Comparison of ENCODE assay signal across 8 cellular contexts in genomic region chr10:58435297-58435696, GRCh38. TPM values are rescaled to one million over a fixed set of nuclear protein-coding genes. Genes with fewer than 3 reads are reported as not detected.
A peak's percentile ranks its signal among the peaks of the same experiment; 100 is the strongest.
DNase-seq lines count a peak whose midpoint lies in the region; ATAC-seq, FAIRE-seq and TF ChIP-seq lines count a peak whose summit lies in the region.

No MANE protein-coding gene starts in this region.

- no TSS peak for BruUV-seq in K562 (replicated peaks; lab: Mats Ljungman, UMichigan)

- H3K79me2 ChIP-seq in K562 (ENCODE audit: control insufficient read depth, insufficient read depth, low read length) = no peaks in the 10 kb centered on the region

- intact Hi-C loops in K562 (cut with micrococcal nuclease) (no loop called here), lower leg skin (cut with DNase I; ENCODE audit: low total_unique reads) (no loop called here)

- no peak overlapping the region for H2AFZ ChIP-seq in K562 (ENCODE audit: low read depth, low read length)

- H3K9me1 ChIP-seq in K562 (ENCODE audit: control insufficient read depth, insufficient read depth, low read length) = no peaks in the 10 kb centered on the region

- no peaks in the 10 kb centered on the region for H3K36me3 ChIP-seq in K562 (ENCODE audit: control insufficient read depth, insufficient read depth, low read length)

- no peaks in the 10 kb centered on the region for H3K4me1 ChIP-seq in K562 (replicated peaks in 1 of 2; ENCODE audit: control insufficient read depth in 2 of 2, insufficient read depth in 2 of 2, low read length in 2 of 2)

- no peak for TF ChIP-seq EP300 in K562 (IDR thresholded peaks at IDR 0.05; ENCODE audit: low read length)

- FAIRE-seq in K562 (lab: Jason Lieb, UNC) = no peak

- POLR2A ChIA-PET in K562 (lab: Yijun Ruan, JAX) = interaction anchor here (1.1 kb wide), 1 partner anchor 12 kb away, joined by 4 read pairs; no protein-coding TSS in a partner anchor

- no peak for TF ChIP-seq RAD21 in K562 (CRISPR knock-in tag; conservative IDR thresholded peaks at IDR 0.05 in 1 of 2, IDR thresholded peaks at IDR 0.05 in 1 of 2)

- in situ Hi-C loops in K562 (cut with MboI) = no loop called here

- no peaks in the 10 kb centered on the region for H4K20me1 ChIP-seq in K562 (replicated peaks; ENCODE audit: control insufficient read depth, insufficient read depth, low read length)

- H3K27me3 ChIP-seq in K562 (ENCODE audit: control insufficient read depth in 2 of 2, insufficient read depth in 2 of 2, low read length in 2 of 2) = no peaks in the 10 kb centered on the region

- CTCF ChIA-PET in K562 (lab: Yijun Ruan, JAX; ENCODE audit: low intra/inter-chr PET ratio) = no interaction called here

- no peaks in the 10 kb centered on the region for H3K9me3 ChIP-seq in K562 (replicated peaks; ENCODE audit: control insufficient read depth, insufficient read depth, low read depth, low read length)

- H3K4me3 ChIP-seq in AG10803 (ENCODE audit: low read length) (no peak overlapping the region), K562 (no peak overlapping the region), lower leg skin (ENCODE audit: low read depth, poor library complexity, severe bottlenecking) (no peak overlapping the region)

- no peak overlapping the region for H3K9ac ChIP-seq in K562 (ENCODE audit: insufficient read depth in 1 of 2, low read depth in 2 of 2, low read length in 2 of 2)

- TF ChIP-seq CTCF in AG10803 (conservative IDR thresholded peaks at IDR 0.05; ENCODE audit: low read length) = peak; percentile 33
- TF ChIP-seq CTCF in K562 (IDR thresholded peaks at IDR 0.05 in 2 of 3, conservative IDR thresholded peaks at IDR 0.05 in 1 of 3; ENCODE audit: insufficient read depth in 2 of 3, low read depth in 1 of 3, low read length in 3 of 3) = no peak
- no peak for TF ChIP-seq CTCF in lower leg skin (IDR thresholded peaks at IDR 0.05)

- no peak overlapping the region for H3K4me2 ChIP-seq in K562 (ENCODE audit: insufficient read depth, low read length)

- ATAC-seq in K562 (0 out of 3 replicates have a peak, but pooled peaks have one; percentile 38), GM21360 (IDR thresholded peaks at IDR 0.05; ENCODE audit: unreplicated experiment) (no peak), GM21528 (IDR thresholded peaks at IDR 0.05; ENCODE audit: low FRiP score, unreplicated experiment) (no peak)

- DNase-seq in AG10803 (ENCODE audit: low read depth) (peak; percentile 100), HT1080 (ENCODE audit: low read depth) (peak; percentile 98), K562 (ENCODE audit: extremely low read depth in 1 of 4, low spot score in 3 of 4) (peak in 1 of 4 experiments; percentile 14), lower leg skin (ENCODE audit: low spot score in 2 of 2) (peak; percentile 71 to 87), NCI-H748 (lab: John Stamatoyannopoulos, UW; ENCODE audit: unreplicated experiment) (no peak)
- DNase-seq in activated effector memory CD4-positive, alpha-beta T cell treated with anti-CD3 and anti-CD28 coated beads, Interleukin-2, amount 50 U/mL, for 16 hours = no peak

- WGBS in K562 (ENCODE audit: insufficient coverage, low coverage, missing lambda C conversion rate) = 0% methylated on average over 2 of the region's 2 CpGs
- whole genome bisulfite sequencing in lower leg skin, 2 donors = 32 to 38% methylated on average over 2 of the region's 2 CpGs

- TF ChIP-seq POLR2A in K562 (conservative IDR thresholded peaks at IDR 0.05) = no peak
- no peak for TF ChIP-seq POLR2A in lower leg skin (IDR thresholded peaks at IDR 0.05)

- H3K27ac ChIP-seq in K562 (ENCODE audit: extremely low read depth, low read depth, low read length) = no peak overlapping the region

TF ChIP-seq in K562, 482 proteins besides CTCF, POLR2A, EP300 and RAD21:
- TF ChIP-seq, protein P1, sequence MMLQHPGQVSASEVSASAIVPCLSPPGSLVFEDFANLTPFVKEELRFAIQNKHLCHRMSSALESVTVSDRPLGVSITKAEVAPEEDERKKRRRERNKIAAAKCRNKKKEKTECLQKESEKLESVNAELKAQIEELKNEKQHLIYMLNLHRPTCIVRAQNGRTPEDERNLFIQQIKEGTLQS (IDR thresholded peaks at IDR 0.05) = peak; percentile 31; the same call in 1 of the 2 replicates
- TF ChIP-seq, protein P1 (CRISPR knock-in tag; conservative IDR thresholded peaks at IDR 0.05) = no peak
- no peak for TF ChIP-seq POLR2H (tag; IDR thresholded peaks at IDR 0.05; ENCODE audit: low read depth)

RNA-seq across cellular contexts. Expression of gene TFAM, which starts 50.1 kb away (rescaled TPM):
- 137 and 141 TPM in 2 replicates for total RNA-seq in HT1080 (2014; rRNA removed; shearing (Covaris generic))
- 45.6 and 54.9 TPM in 2 replicates for polyA plus RNA-seq in HT1080 (2015; cell fraction: cytosol; rRNA removed)
- 35.0 and 35.3 TPM in 2 replicates for polyA plus RNA-seq in HT1080 (2015; cell fraction: nucleus; rRNA removed)
- 18.0 and 30.5 TPM in 2 replicates for total RNA-seq in K562 (2011; cell fraction: chromatin; rRNA removed; ENCODE audit: low replicate concordance)
- total RNA-seq in K562 (2011; cell fraction: nucleolus; rRNA removed) = 27.0 and 32.6 TPM in 2 replicates
- 20.5 and 25.3 TPM in 2 replicates for total RNA-seq in K562 (2011; cell fraction: nucleoplasm; rRNA removed)
- 130 and 174 TPM in 2 replicates for total RNA-seq in K562 (2014; rRNA removed)
- 170 and 211 TPM in 2 replicates for total RNA-seq in K562 (2014; rRNA removed; fragmentation: Illumina TruSeq; extraction: Trizol)
- total RNA-seq in K562 (2015; rRNA removed; fragmentation: Illumina TruSeq; extraction: Trizol) = 153 and 155 TPM in 2 replicates
- total RNA-seq in K562 (2021) = 161 and 163 TPM in 2 replicates
- 53.7 and 74.3 TPM in 2 replicates for polyA plus RNA-seq in K562 (2011; rRNA removed)
- 42.4 and 46.0 TPM in 2 replicates for polyA plus RNA-seq in K562 (2011; cell fraction: cytosol; rRNA removed)
- polyA plus RNA-seq in K562 (2011; cell fraction: nucleus; rRNA removed) = 27.2 and 35.3 TPM in 2 replicates
- polyA plus RNA-seq in K562 (2012) = 78.0 and 146 TPM in 2 replicates
- polyA plus RNA-seq in K562 (2014; fragmentation: Illumina TruSeq; extraction: Trizol) = 139 and 142 TPM in 2 replicates
- 100 to 1,000 TPM; 175 to 227 TPM for polyA plus RNA-seq in K562 (2014; fragmentation: Nextera tagmentation; extraction: Ambion mirVana)
- polyA plus RNA-seq in K562 (2014; rRNA removed) = 100 and 105 TPM in 2 replicates
- polyA minus RNA-seq in K562 (2011; rRNA and poly(A)+ RNA removed) = 33.7 and 48.0 TPM in 2 replicates
- 38.7 and 46.1 TPM in 2 replicates for polyA minus RNA-seq in K562 (2011; cell fraction: cytosol; rRNA and poly(A)+ RNA removed)
- 24.5 and 33.1 TPM in 2 replicates for polyA minus RNA-seq in K562 (2011; cell fraction: nucleus; rRNA and poly(A)+ RNA removed)
- total RNA-seq in lower leg skin = 10 to 100 TPM; 13.5 to 25.3 (median 14.7) TPM

Comparison
In these comparisons a context has a peak if more than half of its experiments do, and no peak if none do; other contexts are left out.
1. DNase-seq: peak in AG10803 (single experiment), HT1080 (single experiment) and lower leg skin (2 of 2); none in activated effector memory CD4-positive, alpha-beta T cell treated with anti-CD3 and anti-CD28 coated beads, Interleukin-2, amount 50 U/mL, for 16 hours (single experiment) and NCI-H748 (single experiment).